Comparison of ENCODE assay signal across 23 cellular contexts in the genomic region with DNA sequence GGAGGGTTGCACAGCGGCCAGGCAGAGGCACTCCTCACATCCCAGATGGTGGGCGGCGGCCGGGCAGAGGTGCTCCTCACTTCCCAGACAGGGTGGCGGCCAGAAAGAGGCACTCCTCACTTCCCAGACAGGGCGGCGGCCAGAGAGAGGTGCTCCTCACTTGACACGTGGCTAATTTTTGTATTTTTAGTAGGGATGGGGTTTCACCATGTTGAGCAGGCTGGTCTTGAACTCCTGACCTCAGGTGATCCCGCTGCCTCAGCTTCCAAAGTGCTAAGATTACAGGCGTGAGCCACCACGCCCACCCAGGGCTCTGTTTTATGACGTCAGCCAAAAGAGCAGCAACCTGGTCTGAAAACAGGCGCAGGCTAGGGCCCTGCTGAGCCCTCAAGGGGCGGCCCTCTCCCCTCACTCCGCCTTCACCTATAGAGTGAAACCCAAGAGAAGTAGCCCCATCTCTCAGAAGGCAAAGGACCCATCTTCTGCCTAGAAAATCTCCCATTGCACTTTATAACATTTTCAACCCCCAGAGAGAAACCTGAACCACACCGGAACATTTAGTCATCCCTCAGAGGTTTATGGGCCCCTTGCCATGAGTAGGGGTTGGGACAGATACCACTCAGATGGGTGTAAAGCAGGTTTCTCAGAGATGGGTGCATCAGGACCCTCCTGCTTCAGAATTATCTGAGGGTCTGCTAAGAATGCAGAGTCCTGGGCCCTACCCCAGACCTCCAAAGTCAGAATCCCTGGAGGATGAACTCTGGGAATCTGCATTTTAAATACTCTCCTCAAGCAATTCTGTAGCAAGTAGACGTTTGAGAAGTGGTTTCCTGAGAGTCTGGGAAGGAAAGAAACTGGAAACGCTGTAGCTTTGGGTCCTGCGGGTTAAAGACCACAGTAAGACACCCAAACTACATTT. TPM values are rescaled to one million over a fixed set of nuclear protein-coding genes. Genes with fewer than 3 reads are reported as not detected.
DNase-seq lines count a peak whose midpoint lies in the region; ATAC-seq and TF ChIP-seq lines count a peak whose summit lies in the region.
"Had no signal": no experiment of that assay in that cellular context is flagged by ENCODE, and none has a peak within 500 bp of the region (broad histone marks: within the 10 kb centered on the region; RNA-seq: fewer than 3 reads in every experiment).

No MANE protein-coding gene starts in this region.

- intact Hi-C loops in sciatic nerve (cut with DNase I), result no loop called here

- TF ChIP-seq CTCF in GM13976 (IDR thresholded peaks at IDR 0.05; ENCODE audit: borderline replicate concordance, control extremely low read depth, extremely low read depth, insufficient read depth, missing control alignments) (no peak), NB4 (IDR thresholded peaks at IDR 0.05; ENCODE audit: low read depth, low read length) (no peak)

- in situ Hi-C loops in GM13976 (cut with MboI; ENCODE audit: low sequenced_read_pairs, unreplicated experiment), result no loop called here

- no peak overlapping the region for H3K4me3 ChIP-seq in NB4 (ENCODE audit: low read depth, low read length)
- H3K4me3 ChIP-seq: gastrocnemius medialis, hepatocyte, SJCRH30, upper lobe of right lung had no signal

- TF ChIP-seq POLR2A in NB4 (IDR thresholded peaks at IDR 0.05; ENCODE audit: extremely low read depth, insufficient read length), result no peak

- ATAC-seq in sciatic nerve, result no peak
- ATAC-seq: activated CD4-positive, CD25-positive, alpha-beta regulatory T cell treated with anti-CD3 and anti-CD28 coated beads, Interleukin-2, amount 50 U/mL, for 24 hours; activated naive CD8-positive, alpha-beta T cell treated with anti-CD3 and anti-CD28 coated beads, Interleukin-2, amount 50 U/mL, for 24 hours; gastrocnemius medialis; left cardiac atrium; upper lobe of right lung had no signal

- peak; percentile 5 for DNase-seq in GM13976 (ENCODE audit: low spot score)
- DNase-seq in NB4 (ENCODE audit: low read depth), result peak; percentile 37
- peak; percentile 37 for DNase-seq in islet precursor cell
- DNase-seq in sciatic nerve (ENCODE audit: low spot score), result peak; percentile 54
- no peak for DNase-seq in stimulated activated CD4-positive, alpha-beta T cell treated with anti-CD3 and anti-CD28 coated beads, Interleukin-4, amount 100 ng/mL, for 1 hour
- no peak for DNase-seq in NCI-H187 (lab: John Stamatoyannopoulos, UW)
- DNase-seq in T-helper 2 cell, result no peak
- DNase-seq: activated CD4-positive, alpha-beta memory T cell treated with anti-CD3 and anti-CD28 coated beads for 36 hours; activated naive CD8-positive, alpha-beta T cell treated with anti-CD3 and anti-CD28 coated beads, Interleukin-2, amount 50 U/mL, for 24 hours; Calu3; central memory CD4-positive, alpha-beta T cell; gastrocnemius medialis; GOT3; left cardiac atrium; mesenchymal stem cell; NCI-H1092; NCI-H1694 treated with DMSO at 0.1 percent for 48 hours; NCI-H526; SJCRH30; stimulated activated CD4-positive, alpha-beta T cell treated with anti-CD3 and anti-CD28 coated beads, Interleukin-2, amount 100 ng/mL, for 24 hours; upper lobe of right lung had no signal

RNA-seq across cellular contexts. Expression of gene CDK18, which starts 40.8 kb away (rescaled TPM):
- total RNA-seq in sciatic nerve, result 9.4 TPM

Comparison
In these comparisons a context has a peak if more than half of its experiments do, and no peak if none do; other contexts are left out.
1. DNase-seq: peak in GM13976 (single experiment), NB4 (single experiment), islet precursor cell (single experiment) and sciatic nerve (single experiment); none in stimulated activated CD4-positive, alpha-beta T cell treated with anti-CD3 and anti-CD28 coated beads, Interleukin-4, amount 100 ng/mL, for 1 hour (single experiment), NCI-H187 (0 of 2) and T-helper 2 cell (0 of 5).